Comparison of ENCODE assay signal across 25 cellular contexts in genomic region chr10:103077491-103078308, GRCh38.
"Had no signal": no experiment of that assay in that cellular context is flagged by ENCODE, and none has a peak within 500 bp of the region (broad histone marks: within the 10 kb centered on the region; RNA-seq: fewer than 3 reads in every experiment).

No MANE protein-coding gene starts in this region.

- H3K27ac Mint-ChIP-seq: activated naive CD4-positive, alpha-beta T cell treated with anti-CD3 and anti-CD28 coated beads for 36 hours; activated naive CD8-positive, alpha-beta T cell treated with anti-CD3 and anti-CD28 coated beads, Interleukin-2, amount 10 ng/mL, durations not matched to agents 7 days and 5 days; activated T-cell treated with anti-CD3 and anti-CD28 coated beads, Interleukin-2, amount 50 U/mL, for 72 hours had no signal

- H3K9me3 ChIP-seq: esophagus squamous epithelium, gastrocnemius medialis, lower lobe of right lung, SK-N-SH, transverse colon, uterus had no signal

- H3K27me3 ChIP-seq: cardiac muscle cell, esophagus squamous epithelium, gastrocnemius medialis, transverse colon, uterus had no signal

- H3K4me3 Mint-ChIP-seq: activated naive CD4-positive, alpha-beta T cell treated with anti-CD3 and anti-CD28 coated beads for 36 hours; activated naive CD8-positive, alpha-beta T cell treated with anti-CD3 and anti-CD28 coated beads, Interleukin-2, amount 10 ng/mL, durations not matched to agents 7 days and 5 days; activated T-cell treated with anti-CD3 and anti-CD28 coated beads, Interleukin-2, amount 50 U/mL, for 72 hours; naive thymus-derived CD8-positive, alpha-beta T cell had no signal

- DNase-seq: activated CD4-positive, alpha-beta T cell treated with anti-CD3 and anti-CD28 coated beads for 1 hour; activated CD8-positive, alpha-beta memory T cell treated with anti-CD3 and anti-CD28 coated beads, Interleukin-2, amount 50 U/mL, for 48 hours; activated effector memory CD4-positive, alpha-beta T cell treated with Interleukin-2 at 50 U/mL for 16 hours; activated naive CD4-positive, alpha-beta T cell treated with anti-CD3 and anti-CD28 coated beads for 36 hours; activated naive CD8-positive, alpha-beta T cell treated with anti-CD3 and anti-CD28 coated beads, Interleukin-2, amount 10 ng/mL, durations not matched to agents 7 days and 5 days; activated T-cell treated with anti-CD3 and anti-CD28 coated beads, Interleukin-2, amount 50 U/mL, for 72 hours; amniotic stem cell; dermis blood vessel endothelial cell; effector memory CD4-positive, alpha-beta T cell; esophagus squamous epithelium; gastrocnemius medialis; head of caudate nucleus; lower lobe of right lung; naive thymus-derived CD8-positive, alpha-beta T cell; SIG-M5; SK-N-SH; stimulated activated CD4-positive, alpha-beta T cell treated with anti-CD3 and anti-CD28 coated beads, Interleukin-2, amount 100 ng/mL, for 48 hours; stimulated activated naive CD4-positive, alpha-beta T cell treated with Interleukin-2 at 50 U/mL for 16 hours; transverse colon; uterus had no signal

- ATAC-seq: gastrocnemius medialis; left lobe of liver; naive thymus-derived CD8-positive, alpha-beta T cell had no signal

- FAIRE-seq: islet of Langerhans had no signal

- H3K9me3 Mint-ChIP-seq: activated naive CD4-positive, alpha-beta T cell treated with anti-CD3 and anti-CD28 coated beads for 36 hours; activated naive CD8-positive, alpha-beta T cell treated with anti-CD3 and anti-CD28 coated beads, Interleukin-2, amount 10 ng/mL, durations not matched to agents 7 days and 5 days; activated T-cell treated with anti-CD3 and anti-CD28 coated beads, Interleukin-2, amount 50 U/mL, for 72 hours; naive thymus-derived CD8-positive, alpha-beta T cell had no signal

- H3K27me3 Mint-ChIP-seq: activated naive CD8-positive, alpha-beta T cell treated with anti-CD3 and anti-CD28 coated beads, Interleukin-2, amount 10 ng/mL, durations not matched to agents 7 days and 5 days; naive thymus-derived CD8-positive, alpha-beta T cell had no signal

- H3K4me3 ChIP-seq: cardiac muscle cell, esophagus squamous epithelium, gastrocnemius medialis, lower lobe of right lung, transverse colon, uterus had no signal

- H3K4me1 Mint-ChIP-seq: naive thymus-derived CD8-positive, alpha-beta T cell had no signal

- H3K4me1 ChIP-seq: gastrocnemius medialis, lower lobe of right lung, parathyroid adenoma, transverse colon, uterus had no signal

- H3K36me3 ChIP-seq: uterus had no signal

- H3K9ac ChIP-seq: parathyroid adenoma, SK-N-SH had no signal

- H3K27ac ChIP-seq: cardiac muscle cell, esophagus squamous epithelium, gastrocnemius medialis, lower lobe of right lung, parathyroid adenoma, transverse colon, uterus, VCaP had no signal
